In the genomic region with DNA sequence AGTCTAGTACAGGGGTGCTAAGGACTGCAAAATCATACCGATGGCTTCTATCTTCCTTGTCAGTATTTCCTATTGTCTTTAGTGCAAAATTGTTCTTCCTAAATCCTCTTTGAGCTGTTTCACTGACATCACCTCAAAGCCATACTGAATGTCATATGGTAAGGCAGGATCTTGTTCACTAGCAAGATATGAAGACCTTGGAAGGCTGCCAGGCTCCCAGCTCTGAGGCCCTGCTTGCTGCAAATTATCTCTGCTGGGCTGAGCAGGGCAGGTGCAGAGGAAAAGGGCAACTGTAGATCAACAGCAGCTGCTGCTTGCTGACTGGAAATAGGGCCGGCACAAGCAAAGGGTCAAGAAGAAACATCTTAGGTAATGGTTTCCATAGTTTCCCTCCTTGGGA, we compare ENCODE assay signal across 8 cellular contexts. TPM values are rescaled to one million over a fixed set of nuclear protein-coding genes. Genes with fewer than 3 reads are reported as not detected.
DNase-seq lines count a peak whose midpoint lies in the region; ATAC-seq and TF ChIP-seq lines count a peak whose summit lies in the region.

No MANE protein-coding gene starts in this region.

- no peaks in the 10 kb centered on the region for H3K9me3 ChIP-seq in effector memory CD4-positive, alpha-beta T cell (ENCODE audit: control insufficient read depth, low read length)

- TF ChIP-seq CTCF in kidney epithelial cell (IDR thresholded peaks at IDR 0.05; ENCODE audit: insufficient read depth, low read length, poor library complexity, severe bottlenecking): no peak

- no peak overlapping the region for H3K27ac ChIP-seq in effector memory CD4-positive, alpha-beta T cell (ENCODE audit: insufficient read depth, low read length, poor library complexity, severe bottlenecking)

- H3K27me3 ChIP-seq in kidney epithelial cell (ENCODE audit: control insufficient read depth, insufficient read depth, low read length): no peaks in the 10 kb centered on the region
- H3K27me3 ChIP-seq in effector memory CD4-positive, alpha-beta T cell (replicated peaks; ENCODE audit: control insufficient read depth, insufficient read depth, low read length, poor library complexity, severe bottlenecking): no peaks in the 10 kb centered on the region

- H3K4me3 ChIP-seq in kidney epithelial cell (ENCODE audit: low read depth, low read length): no peak overlapping the region
- H3K4me3 ChIP-seq in effector memory CD4-positive, alpha-beta T cell (ENCODE audit: insufficient read depth, low read depth, low read length, poor library complexity, severe bottlenecking): no peak overlapping the region

- H3K36me3 ChIP-seq in kidney epithelial cell (ENCODE audit: control insufficient read depth, insufficient read depth, low read length): no peaks in the 10 kb centered on the region
- H3K36me3 ChIP-seq in effector memory CD4-positive, alpha-beta T cell (ENCODE audit: control insufficient read depth, insufficient read depth, low read length): no peaks in the 10 kb centered on the region

- DNase-seq in CMK (ENCODE audit: low read depth): peak; percentile 14
- DNase-seq in NCI-H1105 treated with DMSO at 0.1 percent for 48 hours (lab: John Stamatoyannopoulos, UW): peak; percentile 99
- peak; percentile 41 for DNase-seq in kidney epithelial cell (ENCODE audit: low read depth)
- no peak for DNase-seq in effector memory CD4-positive, alpha-beta T cell
- DNase-seq in activated gamma-delta T cell treated with Interleukin-2 at 50 U/mL for 16 hours: no peak
- no peak for DNase-seq in Ammon's horn (ENCODE audit: low spot score)

- H3K4me1 ChIP-seq in effector memory CD4-positive, alpha-beta T cell (ENCODE audit: control insufficient read depth, insufficient read depth, low read length, poor library complexity, severe bottlenecking): no peaks in the 10 kb centered on the region

- ATAC-seq in GM21529 (IDR thresholded peaks at IDR 0.05; ENCODE audit: unreplicated experiment) (peak; percentile 36), SK-N-SH treated with all-trans-retinoic acid at 6 μM for 48 hours (peak; percentile 89)

TF ChIP-seq in SK-N-SH treated with all-trans-retinoic acid at 6 μM for 48 hours, 23 proteins besides CTCF, POLR2A, EP300 and RAD21:
- no peak for TF ChIP-seq ZFP3 (CRISPR knock-in tag; IDR thresholded peaks at IDR 0.05)
- no peak for TF ChIP-seq ISL1 (CRISPR knock-in tag; IDR thresholded peaks at IDR 0.05)
- no peak for TF ChIP-seq ZFP30 (CRISPR knock-in tag; IDR thresholded peaks at IDR 0.05)
- peak; percentile 90; the same call in 1 of the 2 replicates for TF ChIP-seq SNAI2 (CRISPR knock-in tag; IDR thresholded peaks at IDR 0.05)
- peak; percentile 54; the same call in 1 of the 2 replicates for TF ChIP-seq TCF4 (CRISPR knock-in tag; IDR thresholded peaks at IDR 0.05; ENCODE audit: borderline replicate concordance)
- TF ChIP-seq, protein P1, sequence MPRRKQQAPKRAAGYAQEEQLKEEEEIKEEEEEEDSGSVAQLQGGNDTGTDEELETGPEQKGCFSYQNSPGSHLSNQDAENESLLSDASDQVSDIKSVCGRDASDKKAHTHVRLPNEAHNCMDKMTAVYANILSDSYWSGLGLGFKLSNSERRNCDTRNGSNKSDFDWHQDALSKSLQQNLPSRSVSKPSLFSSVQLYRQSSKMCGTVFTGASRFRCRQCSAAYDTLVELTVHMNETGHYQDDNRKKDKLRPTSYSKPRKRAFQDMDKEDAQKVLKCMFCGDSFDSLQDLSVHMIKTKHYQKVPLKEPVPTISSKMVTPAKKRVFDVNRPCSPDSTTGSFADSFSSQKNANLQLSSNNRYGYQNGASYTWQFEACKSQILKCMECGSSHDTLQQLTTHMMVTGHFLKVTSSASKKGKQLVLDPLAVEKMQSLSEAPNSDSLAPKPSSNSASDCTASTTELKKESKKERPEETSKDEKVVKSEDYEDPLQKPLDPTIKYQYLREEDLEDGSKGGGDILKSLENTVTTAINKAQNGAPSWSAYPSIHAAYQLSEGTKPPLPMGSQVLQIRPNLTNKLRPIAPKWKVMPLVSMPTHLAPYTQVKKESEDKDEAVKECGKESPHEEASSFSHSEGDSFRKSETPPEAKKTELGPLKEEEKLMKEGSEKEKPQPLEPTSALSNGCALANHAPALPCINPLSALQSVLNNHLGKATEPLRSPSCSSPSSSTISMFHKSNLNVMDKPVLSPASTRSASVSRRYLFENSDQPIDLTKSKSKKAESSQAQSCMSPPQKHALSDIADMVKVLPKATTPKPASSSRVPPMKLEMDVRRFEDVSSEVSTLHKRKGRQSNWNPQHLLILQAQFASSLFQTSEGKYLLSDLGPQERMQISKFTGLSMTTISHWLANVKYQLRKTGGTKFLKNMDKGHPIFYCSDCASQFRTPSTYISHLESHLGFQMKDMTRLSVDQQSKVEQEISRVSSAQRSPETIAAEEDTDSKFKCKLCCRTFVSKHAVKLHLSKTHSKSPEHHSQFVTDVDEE (CRISPR knock-in tag; IDR thresholded peaks at IDR 0.05): peak; percentile 64; the same call in 1 of the 2 replicates

RNA-seq across cellular contexts. Expression of a gene that starts 58.2 kb away (rescaled TPM):
- 65.2 and 73.9 TPM in 2 replicates for total RNA-seq in kidney epithelial cell

Comparison
In these comparisons a context has a peak if more than half of its experiments do, and no peak if none do; other contexts are left out.
1. DNase-seq: peak in CMK (single experiment), NCI-H1105 treated with DMSO at 0.1 percent for 48 hours (single experiment) and kidney epithelial cell (single experiment); none in effector memory CD4-positive, alpha-beta T cell (0 of 3), activated gamma-delta T cell treated with Interleukin-2 at 50 U/mL for 16 hours (single experiment) and Ammon's horn (single experiment).